1 cellular context compared by ENCODE assay signal in genomic region chr6:2858678-2859324, GRCh38.
TF ChIP-seq lines count a peak whose summit lies in the region.

No MANE protein-coding gene starts in this region.

TF ChIP-seq in GM12878, 131 proteins besides CTCF, POLR2A, EP300 and RAD21 (continues in another document):
- no peak for TF ChIP-seq MEF2A (IDR thresholded peaks at IDR 0.05; ENCODE audit: insufficient read depth, low read depth, low read length)
- no peak for TF ChIP-seq SMAD5 (IDR thresholded peaks at IDR 0.05; ENCODE audit: low read depth)
- no peak for TF ChIP-seq RELB (IDR thresholded peaks at IDR 0.05; ENCODE audit: low read depth)
- no peak for TF ChIP-seq PAX5 (IDR thresholded peaks at IDR 0.05; ENCODE audit: borderline replicate concordance, low read depth, low read length)
- no peak for TF ChIP-seq SUPT20H (IDR thresholded peaks at IDR 0.05; ENCODE audit: borderline replicate concordance, control insufficient read depth, low read depth, low read length)
- TF ChIP-seq BACH1 (IDR thresholded peaks at IDR 0.05; ENCODE audit: borderline replicate concordance), result 0 out of 2 replicates have a peak, but pooled peaks have one; percentile 10
- TF ChIP-seq RBBP5 (conservative IDR thresholded peaks at IDR 0.05), result no peak
- TF ChIP-seq YY1 (IDR thresholded peaks at IDR 0.05; ENCODE audit: low read depth, low read length), result no peak
- TF ChIP-seq, protein P1, sequence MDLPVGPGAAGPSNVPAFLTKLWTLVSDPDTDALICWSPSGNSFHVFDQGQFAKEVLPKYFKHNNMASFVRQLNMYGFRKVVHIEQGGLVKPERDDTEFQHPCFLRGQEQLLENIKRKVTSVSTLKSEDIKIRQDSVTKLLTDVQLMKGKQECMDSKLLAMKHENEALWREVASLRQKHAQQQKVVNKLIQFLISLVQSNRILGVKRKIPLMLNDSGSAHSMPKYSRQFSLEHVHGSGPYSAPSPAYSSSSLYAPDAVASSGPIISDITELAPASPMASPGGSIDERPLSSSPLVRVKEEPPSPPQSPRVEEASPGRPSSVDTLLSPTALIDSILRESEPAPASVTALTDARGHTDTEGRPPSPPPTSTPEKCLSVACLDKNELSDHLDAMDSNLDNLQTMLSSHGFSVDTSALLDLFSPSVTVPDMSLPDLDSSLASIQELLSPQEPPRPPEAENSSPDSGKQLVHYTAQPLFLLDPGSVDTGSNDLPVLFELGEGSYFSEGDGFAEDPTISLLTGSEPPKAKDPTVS (IDR thresholded peaks at IDR 0.05; ENCODE audit: low read depth, low read length), result no peak
- no peak for TF ChIP-seq NFXL1 (IDR thresholded peaks at IDR 0.05; ENCODE audit: borderline replicate concordance)
- peak; percentile 76; the same call in 2 of the 3 replicates for TF ChIP-seq POU2F2 (IDR thresholded peaks at IDR 0.05; ENCODE audit: borderline replicate concordance, low read depth, low read length)
- peak; percentile 74 for TF ChIP-seq RAD51 (IDR thresholded peaks at IDR 0.05)
- TF ChIP-seq MLLT1 (IDR thresholded peaks at IDR 0.05), result peak; percentile 74
- TF ChIP-seq TARDBP (IDR thresholded peaks at IDR 0.05; ENCODE audit: borderline replicate concordance), result no peak
- TF ChIP-seq ASH2L (IDR thresholded peaks at IDR 0.05; ENCODE audit: borderline replicate concordance, low read depth), result no peak
- TF ChIP-seq BMI1 (IDR thresholded peaks at IDR 0.05; ENCODE audit: borderline replicate concordance), result no peak
- no peak for TF ChIP-seq SRF (IDR thresholded peaks at IDR 0.05; ENCODE audit: low read depth in 2 of 2, low read length in 2 of 2)
- TF ChIP-seq FOXK2 (IDR thresholded peaks at IDR 0.05), result no peak
- no peak for TF ChIP-seq NR2F1 (conservative IDR thresholded peaks at IDR 0.05)
- no peak for TF ChIP-seq ZZZ3 (IDR thresholded peaks at IDR 0.05; ENCODE audit: control insufficient read depth, insufficient read length, low read depth)
- no peak for TF ChIP-seq CBFB (IDR thresholded peaks at IDR 0.05; ENCODE audit: low read depth)
- peak; percentile 53; the same call in 1 of the 2 replicates for TF ChIP-seq ATF7 (IDR thresholded peaks at IDR 0.05; ENCODE audit: low read depth)
- TF ChIP-seq SREBF2 (IDR thresholded peaks at IDR 0.05; ENCODE audit: low read length), result no peak
- no peak for TF ChIP-seq DPF2 (IDR thresholded peaks at IDR 0.05)
- TF ChIP-seq TCF12 (IDR thresholded peaks at IDR 0.05; ENCODE audit: low read depth, low read length), result no peak
- TF ChIP-seq CHD2 (IDR thresholded peaks at IDR 0.05; ENCODE audit: borderline replicate concordance, low read depth, low read length), result 0 out of 2 replicates have a peak, but pooled peaks have one; percentile 12
- no peak for TF ChIP-seq MTA2 (IDR thresholded peaks at IDR 0.05; ENCODE audit: low read depth)
- TF ChIP-seq MYC (IDR thresholded peaks at IDR 0.05; ENCODE audit: insufficient read depth, insufficient read length, insufficient replicate concordance, low read length, severe bottlenecking), result no peak
- TF ChIP-seq, protein P2, sequence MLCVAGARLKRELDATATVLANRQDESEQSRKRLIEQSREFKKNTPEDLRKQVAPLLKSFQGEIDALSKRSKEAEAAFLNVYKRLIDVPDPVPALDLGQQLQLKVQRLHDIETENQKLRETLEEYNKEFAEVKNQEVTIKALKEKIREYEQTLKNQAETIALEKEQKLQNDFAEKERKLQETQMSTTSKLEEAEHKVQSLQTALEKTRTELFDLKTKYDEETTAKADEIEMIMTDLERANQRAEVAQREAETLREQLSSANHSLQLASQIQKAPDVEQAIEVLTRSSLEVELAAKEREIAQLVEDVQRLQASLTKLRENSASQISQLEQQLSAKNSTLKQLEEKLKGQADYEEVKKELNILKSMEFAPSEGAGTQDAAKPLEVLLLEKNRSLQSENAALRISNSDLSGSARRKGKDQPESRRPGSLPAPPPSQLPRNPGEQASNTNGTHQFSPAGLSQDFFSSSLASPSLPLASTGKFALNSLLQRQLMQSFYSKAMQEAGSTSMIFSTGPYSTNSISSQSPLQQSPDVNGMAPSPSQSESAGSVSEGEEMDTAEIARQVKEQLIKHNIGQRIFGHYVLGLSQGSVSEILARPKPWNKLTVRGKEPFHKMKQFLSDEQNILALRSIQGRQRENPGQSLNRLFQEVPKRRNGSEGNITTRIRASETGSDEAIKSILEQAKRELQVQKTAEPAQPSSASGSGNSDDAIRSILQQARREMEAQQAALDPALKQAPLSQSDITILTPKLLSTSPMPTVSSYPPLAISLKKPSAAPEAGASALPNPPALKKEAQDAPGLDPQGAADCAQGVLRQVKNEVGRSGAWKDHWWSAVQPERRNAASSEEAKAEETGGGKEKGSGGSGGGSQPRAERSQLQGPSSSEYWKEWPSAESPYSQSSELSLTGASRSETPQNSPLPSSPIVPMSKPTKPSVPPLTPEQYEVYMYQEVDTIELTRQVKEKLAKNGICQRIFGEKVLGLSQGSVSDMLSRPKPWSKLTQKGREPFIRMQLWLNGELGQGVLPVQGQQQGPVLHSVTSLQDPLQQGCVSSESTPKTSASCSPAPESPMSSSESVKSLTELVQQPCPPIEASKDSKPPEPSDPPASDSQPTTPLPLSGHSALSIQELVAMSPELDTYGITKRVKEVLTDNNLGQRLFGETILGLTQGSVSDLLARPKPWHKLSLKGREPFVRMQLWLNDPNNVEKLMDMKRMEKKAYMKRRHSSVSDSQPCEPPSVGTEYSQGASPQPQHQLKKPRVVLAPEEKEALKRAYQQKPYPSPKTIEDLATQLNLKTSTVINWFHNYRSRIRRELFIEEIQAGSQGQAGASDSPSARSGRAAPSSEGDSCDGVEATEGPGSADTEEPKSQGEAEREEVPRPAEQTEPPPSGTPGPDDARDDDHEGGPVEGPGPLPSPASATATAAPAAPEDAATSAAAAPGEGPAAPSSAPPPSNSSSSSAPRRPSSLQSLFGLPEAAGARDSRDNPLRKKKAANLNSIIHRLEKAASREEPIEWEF (IDR thresholded peaks at IDR 0.05; ENCODE audit: insufficient replicate concordance, low read depth, low read length), result no peak
- no peak for TF ChIP-seq RB1 (IDR thresholded peaks at IDR 0.05; ENCODE audit: borderline replicate concordance)
- TF ChIP-seq FOXM1 (IDR thresholded peaks at IDR 0.05; ENCODE audit: low read depth, low read length), result no peak
- TF ChIP-seq TBL1XR1 (IDR thresholded peaks at IDR 0.05; ENCODE audit: low read depth, low read length), result no peak
- TF ChIP-seq RELA (IDR thresholded peaks at IDR 0.05; ENCODE audit: borderline replicate concordance, partially characterized antibody), result no peak
- TF ChIP-seq ZBTB11 (CRISPR knock-in tag; IDR thresholded peaks at IDR 0.05), result no peak
- no peak for TF ChIP-seq CREB1 (IDR thresholded peaks at IDR 0.05; ENCODE audit: low read depth)
- no peak for TF ChIP-seq ZBTB40 (IDR thresholded peaks at IDR 0.05; ENCODE audit: borderline replicate concordance)
- TF ChIP-seq SIX5 (IDR thresholded peaks at IDR 0.05; ENCODE audit: low read depth, low read length, severe bottlenecking), result no peak
- no peak for TF ChIP-seq PML (IDR thresholded peaks at IDR 0.05; ENCODE audit: low read length)
- no peak for TF ChIP-seq KLF5 (IDR thresholded peaks at IDR 0.05; ENCODE audit: partially characterized antibody)
- TF ChIP-seq NBN (IDR thresholded peaks at IDR 0.05), result peak; percentile 22; the same call in 1 of the 2 replicates
- TF ChIP-seq SMARCA5 (IDR thresholded peaks at IDR 0.05), result no peak
- no peak for TF ChIP-seq WRNIP1 (IDR thresholded peaks at IDR 0.05; ENCODE audit: borderline replicate concordance, low read depth, low read length)
- 0 out of 2 replicates have a peak, but pooled peaks have one; percentile 5 for TF ChIP-seq PKNOX1 (IDR thresholded peaks at IDR 0.05)
- TF ChIP-seq SIN3A (IDR thresholded peaks at IDR 0.05; ENCODE audit: low read depth, low read length), result 0 out of 2 replicates have a peak, but pooled peaks have one; percentile 24
